9 cellular contexts compared by ENCODE assay signal in genomic region chr20:13221313-13221672, GRCh38. TPM values are rescaled to one million over a fixed set of nuclear protein-coding genes. Genes with fewer than 3 reads are reported as not detected.
DNase-seq lines count a peak whose midpoint lies in the region; ATAC-seq and TF ChIP-seq lines count a peak whose summit lies in the region.
"Had no signal": no experiment of that assay in that cellular context is flagged by ENCODE, and none has a peak within 500 bp of the region (broad histone marks: within the 10 kb centered on the region; RNA-seq: fewer than 3 reads in every experiment).

No MANE protein-coding gene starts in this region.

- H3K27ac ChIP-seq in ovary: no peak overlapping the region

- no peak for TF ChIP-seq POLR2A in ovary (IDR thresholded peaks at IDR 0.05)

- WGBS in ovary, 3 donors: 0 to 2% (median 0%) methylated on average over 17 to 56 of the region's 56 CpGs

- intact Hi-C loops in ovary (cut with DNase I): no loop called here

- peaks cover 10% of the 10 kb centered on the region for H3K4me1 ChIP-seq in ovary (ENCODE audit: insufficient read depth)

- peaks cover 2% of the 10 kb centered on the region for H3K27me3 ChIP-seq in ovary

- H3K4me1 Mint-ChIP-seq in mesothelial cell of epicardium: peaks cover 14% of the 10 kb centered on the region

- no peak for DNase-seq in astrocyte of the cerebellum (ENCODE audit: low read depth)
- no peak for DNase-seq in ovary
- DNase-seq in stimulated activated CD4-positive, alpha-beta T cell treated with anti-CD3 and anti-CD28 coated beads, Interleukin-4, amount 100 ng/mL, for 1 hour: no peak
- DNase-seq in SIG-M5 (lab: John Stamatoyannopoulos, UW): no peak
- DNase-seq in mesothelial cell of epicardium (ENCODE audit: low spot score in 2 of 2, unreplicated experiment in 2 of 2): no peak
- no peak for DNase-seq in Ammon's horn (ENCODE audit: low spot score)

- no peaks in the 10 kb centered on the region for H3K36me3 ChIP-seq in ovary

- H3K9me3 Mint-ChIP-seq in mesothelial cell of epicardium: no peaks in the 10 kb centered on the region

- H3K27me3 Mint-ChIP-seq in mesothelial cell of epicardium (ENCODE audit: low read depth): peaks cover 77% of the 10 kb centered on the region

- TF ChIP-seq CTCF in astrocyte of the cerebellum (IDR thresholded peaks at IDR 0.05; ENCODE audit: low read depth, low read length, missing control alignments) (no peak), ovary (IDR thresholded peaks at IDR 0.05) (no peak), mesothelial cell of epicardium (IDR thresholded peaks at IDR 0.05; ENCODE audit: unreplicated experiment) (no peak)

- H3K27ac Mint-ChIP-seq in mesothelial cell of epicardium: no peak overlapping the region

- H3K4me3 Mint-ChIP-seq in mesothelial cell of epicardium: no peak overlapping the region

- ATAC-seq in GM18907 (IDR thresholded peaks at IDR 0.05; ENCODE audit: unreplicated experiment) (peak; percentile 24), HG02884 (IDR thresholded peaks at IDR 0.05; ENCODE audit: unreplicated experiment) (peak; percentile 27)

- no peaks in the 10 kb centered on the region for H3K9me3 ChIP-seq in ovary

- H3K4me3 ChIP-seq in astrocyte of the cerebellum (ENCODE audit: low read depth, low read length): peak overlapping the region; percentile 40
- peak overlapping the region; percentile 31 for H3K4me3 ChIP-seq in ovary

- no peaks in the 10 kb centered on the region for H3K36me3 Mint-ChIP-seq in mesothelial cell of epicardium
- H3K36me3 Mint-ChIP-seq: activated naive CD8-positive, alpha-beta T cell had no signal

- TF ChIP-seq EP300 in ovary (IDR thresholded peaks at IDR 0.05): no peak

- in situ Hi-C loops in astrocyte of the cerebellum (cut with HindIII; ENCODE audit: low sequenced_read_pairs): no loop called here

RNA-seq across cellular contexts. Expression of gene ISM1, which starts 0.2 kb away (rescaled TPM):
- total RNA-seq in ovary: under 1 TPM in 6 of 7 donors, not detected in 1; 0.10 to 0.80 (median 0.31) TPM
- 1 to 10 TPM in 1 of 2 donors, under 1 TPM in 1; 0.17 to 3.6 TPM for polyA plus RNA-seq in ovary
- 5.0 to 6.0 TPM (median 5.6 TPM) in 3 replicates for total RNA-seq in mesothelial cell of epicardium
